Comparison of ENCODE assay signal across 1 cellular context in the genomic region with DNA sequence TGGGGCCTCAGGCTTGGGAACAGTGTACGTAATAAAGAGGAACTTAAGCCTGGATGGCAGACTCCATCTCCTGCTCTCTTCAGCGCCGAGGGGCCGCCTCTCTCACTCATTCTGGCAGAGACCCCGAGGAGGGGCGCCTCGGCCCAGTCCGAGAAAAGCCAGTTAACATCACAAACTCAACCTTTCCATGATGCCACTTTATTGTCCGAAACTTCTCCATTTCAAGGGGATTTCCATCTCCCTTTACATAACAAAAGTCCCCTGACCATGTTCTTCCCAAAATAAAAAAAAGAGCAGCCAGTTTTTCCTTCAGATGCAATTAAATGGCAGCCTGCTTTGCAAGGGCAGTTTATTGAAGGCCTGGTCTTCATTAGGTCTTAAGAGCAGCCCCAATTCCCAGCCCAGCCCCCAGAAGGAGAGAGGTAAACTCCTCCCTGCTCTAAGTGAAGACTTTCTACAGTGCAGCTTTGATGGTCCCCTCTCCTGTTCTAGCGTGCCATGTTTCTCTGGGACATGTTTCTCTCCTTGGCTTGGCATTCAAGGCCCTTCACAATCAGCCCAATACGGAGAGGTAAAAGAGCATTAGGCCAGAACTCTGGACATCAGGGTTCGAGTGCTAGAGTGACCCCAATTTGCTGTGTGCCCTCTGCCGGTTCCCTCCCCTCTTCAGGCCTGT.
TF ChIP-seq lines count a peak whose summit lies in the region.

No MANE protein-coding gene starts in this region.

TF ChIP-seq in K562, 482 proteins besides CTCF, POLR2A, EP300 and RAD21:
- no peak for TF ChIP-seq PHTF2 (CRISPR knock-in tag; IDR thresholded peaks at IDR 0.05)
- TF ChIP-seq SNRNP70 (optimal IDR thresholded peaks at IDR 0.05; ENCODE audit: low read depth, low read length), result no peak
- TF ChIP-seq, protein P1, sequence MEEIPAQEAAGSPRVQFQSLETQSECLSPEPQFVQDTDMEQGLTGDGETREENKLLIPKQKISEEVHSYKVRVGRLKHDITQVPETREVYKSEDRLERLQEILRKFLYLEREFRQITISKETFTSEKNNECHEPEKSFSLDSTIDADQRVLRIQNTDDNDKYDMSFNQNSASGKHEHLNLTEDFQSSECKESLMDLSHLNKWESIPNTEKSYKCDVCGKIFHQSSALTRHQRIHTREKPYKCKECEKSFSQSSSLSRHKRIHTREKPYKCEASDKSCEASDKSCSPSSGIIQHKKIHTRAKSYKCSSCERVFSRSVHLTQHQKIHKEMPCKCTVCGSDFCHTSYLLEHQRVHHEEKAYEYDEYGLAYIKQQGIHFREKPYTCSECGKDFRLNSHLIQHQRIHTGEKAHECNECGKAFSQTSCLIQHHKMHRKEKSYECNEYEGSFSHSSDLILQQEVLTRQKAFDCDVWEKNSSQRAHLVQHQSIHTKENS (CRISPR knock-in tag; IDR thresholded peaks at IDR 0.05), result no peak
- no peak for TF ChIP-seq ZNF274 (IDR thresholded peaks at IDR 0.05; ENCODE audit: borderline replicate concordance, low read depth, low read length)
- TF ChIP-seq RFX1 (IDR thresholded peaks at IDR 0.05), result no peak
- TF ChIP-seq, protein P2, sequence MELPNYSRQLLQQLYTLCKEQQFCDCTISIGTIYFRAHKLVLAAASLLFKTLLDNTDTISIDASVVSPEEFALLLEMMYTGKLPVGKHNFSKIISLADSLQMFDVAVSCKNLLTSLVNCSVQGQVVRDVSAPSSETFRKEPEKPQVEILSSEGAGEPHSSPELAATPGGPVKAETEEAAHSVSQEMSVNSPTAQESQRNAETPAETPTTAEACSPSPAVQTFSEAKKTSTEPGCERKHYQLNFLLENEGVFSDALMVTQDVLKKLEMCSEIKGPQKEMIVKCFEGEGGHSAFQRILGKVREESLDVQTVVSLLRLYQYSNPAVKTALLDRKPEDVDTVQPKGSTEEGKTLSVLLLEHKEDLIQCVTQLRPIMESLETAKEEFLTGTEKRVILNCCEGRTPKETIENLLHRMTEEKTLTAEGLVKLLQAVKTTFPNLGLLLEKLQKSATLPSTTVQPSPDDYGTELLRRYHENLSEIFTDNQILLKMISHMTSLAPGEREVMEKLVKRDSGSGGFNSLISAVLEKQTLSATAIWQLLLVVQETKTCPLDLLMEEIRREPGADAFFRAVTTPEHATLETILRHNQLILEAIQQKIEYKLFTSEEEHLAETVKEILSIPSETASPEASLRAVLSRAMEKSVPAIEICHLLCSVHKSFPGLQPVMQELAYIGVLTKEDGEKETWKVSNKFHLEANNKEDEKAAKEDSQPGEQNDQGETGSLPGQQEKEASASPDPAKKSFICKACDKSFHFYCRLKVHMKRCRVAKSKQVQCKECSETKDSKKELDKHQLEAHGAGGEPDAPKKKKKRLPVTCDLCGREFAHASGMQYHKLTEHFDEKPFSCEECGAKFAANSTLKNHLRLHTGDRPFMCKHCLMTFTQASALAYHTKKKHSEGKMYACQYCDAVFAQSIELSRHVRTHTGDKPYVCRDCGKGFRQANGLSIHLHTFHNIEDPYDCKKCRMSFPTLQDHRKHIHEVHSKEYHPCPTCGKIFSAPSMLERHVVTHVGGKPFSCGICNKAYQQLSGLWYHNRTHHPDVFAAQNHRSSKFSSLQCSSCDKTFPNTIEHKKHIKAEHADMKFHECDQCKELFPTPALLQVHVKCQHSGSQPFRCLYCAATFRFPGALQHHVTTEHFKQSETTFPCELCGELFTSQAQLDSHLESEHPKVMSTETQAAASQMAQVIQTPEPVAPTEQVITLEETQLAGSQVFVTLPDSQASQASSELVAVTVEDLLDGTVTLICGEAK (IDR thresholded peaks at IDR 0.05), result no peak
- TF ChIP-seq, protein P2 (CRISPR knock-in tag; IDR thresholded peaks at IDR 0.05), result no peak
- TF ChIP-seq, protein P3, sequence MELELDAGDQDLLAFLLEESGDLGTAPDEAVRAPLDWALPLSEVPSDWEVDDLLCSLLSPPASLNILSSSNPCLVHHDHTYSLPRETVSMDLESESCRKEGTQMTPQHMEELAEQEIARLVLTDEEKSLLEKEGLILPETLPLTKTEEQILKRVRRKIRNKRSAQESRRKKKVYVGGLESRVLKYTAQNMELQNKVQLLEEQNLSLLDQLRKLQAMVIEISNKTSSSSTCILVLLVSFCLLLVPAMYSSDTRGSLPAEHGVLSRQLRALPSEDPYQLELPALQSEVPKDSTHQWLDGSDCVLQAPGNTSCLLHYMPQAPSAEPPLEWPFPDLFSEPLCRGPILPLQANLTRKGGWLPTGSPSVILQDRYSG (tag; conservative IDR thresholded peaks at IDR 0.05; ENCODE audit: low read depth), result no peak
